In genomic region chr17:58666858-58667267, GRCh38 we compare ENCODE assay signal across 1 cellular context.
TF ChIP-seq lines count a peak whose summit lies in the region.

No MANE protein-coding gene starts in this region.

TF ChIP-seq in K562, 482 proteins besides CTCF, POLR2A, EP300 and RAD21 (continued from another document):
- no peak for TF ChIP-seq ZNF3 (CRISPR knock-in tag; IDR thresholded peaks at IDR 0.05)
- TF ChIP-seq JUN (IDR thresholded peaks at IDR 0.05; ENCODE audit: borderline replicate concordance, low read depth, low read length): peak; percentile 78
- no peak; the same call in 1 of the 2 replicates for TF ChIP-seq JUN (CRISPR knock-in tag; IDR thresholded peaks at IDR 0.05; ENCODE audit: borderline replicate concordance)
- no peak for TF ChIP-seq PRDM10 (IDR thresholded peaks at IDR 0.05; ENCODE audit: partially characterized antibody)
- no peak for TF ChIP-seq FUS (optimal IDR thresholded peaks at IDR 0.05; ENCODE audit: low read depth, low read length)
- TF ChIP-seq ATF7 (IDR thresholded peaks at IDR 0.05): peak; percentile 98
- TF ChIP-seq ZFP1 (CRISPR knock-in tag; IDR thresholded peaks at IDR 0.05): no peak
- TF ChIP-seq OTX1 (CRISPR knock-in tag; IDR thresholded peaks at IDR 0.05): 0 out of 2 replicates have a peak, but pooled peaks have one; percentile 24
- TF ChIP-seq HNRNPLL (IDR thresholded peaks at IDR 0.05; ENCODE audit: low read depth, low read length, poor library complexity, severe bottlenecking): peak; percentile 54
- no peak for TF ChIP-seq GTF2B (IDR thresholded peaks at IDR 0.05; ENCODE audit: extremely low read depth, insufficient read length)
- TF ChIP-seq MAX (CRISPR knock-in tag; IDR thresholded peaks at IDR 0.05): peak; percentile 47; the same call in 1 of the 2 replicates
- TF ChIP-seq DPF2 (IDR thresholded peaks at IDR 0.05): peak; percentile 31; the same call in 1 of the 2 replicates
- TF ChIP-seq SLC30A9 (CRISPR knock-in tag; IDR thresholded peaks at IDR 0.05): no peak
- peak; percentile 70; the same call in 1 of the 2 replicates for TF ChIP-seq DDX20 (tag; IDR thresholded peaks at IDR 0.05; ENCODE audit: low read depth)
- peak; percentile 77 for TF ChIP-seq MEF2D (tag; conservative IDR thresholded peaks at IDR 0.05; ENCODE audit: low read depth)
- TF ChIP-seq POLR3G (IDR thresholded peaks at IDR 0.05; ENCODE audit: extremely low read depth, insufficient read length, insufficient replicate concordance): no peak
- no peak for TF ChIP-seq SMARCA5 (IDR thresholded peaks at IDR 0.05)
- no peak for TF ChIP-seq ZFP30 (CRISPR knock-in tag; IDR thresholded peaks at IDR 0.05; ENCODE audit: borderline replicate concordance)
- TF ChIP-seq MYC (IDR thresholded peaks at IDR 0.05; ENCODE audit: low read depth, low read length): no peak
- 0 out of 2 replicates have a peak, but pooled peaks have one; percentile 24 for TF ChIP-seq MYC (CRISPR knock-in tag; IDR thresholded peaks at IDR 0.05; ENCODE audit: borderline replicate concordance, low read depth)
- no peak for TF ChIP-seq ZNF354B (CRISPR knock-in tag; IDR thresholded peaks at IDR 0.05)
- peak; percentile 65 for TF ChIP-seq GMEB1 (CRISPR knock-in tag; IDR thresholded peaks at IDR 0.05)
- peak; percentile 97 for TF ChIP-seq CREB1 (IDR thresholded peaks at IDR 0.05)
- TF ChIP-seq CREB1 (CRISPR knock-in tag; IDR thresholded peaks at IDR 0.05): peak; percentile 97
- TF ChIP-seq CEBPG (CRISPR knock-in tag; IDR thresholded peaks at IDR 0.05): no peak
- peak in 1 of 2 experiments; percentile 20; a peak in 1 of 4 replicates for TF ChIP-seq CEBPG (tag; conservative IDR thresholded peaks at IDR 0.05 in 1 of 2, IDR thresholded peaks at IDR 0.05 in 1 of 2)
- TF ChIP-seq GABPA (tag; conservative IDR thresholded peaks at IDR 0.05; ENCODE audit: low read depth): peak; percentile 63
- TF ChIP-seq CSDE1 (IDR thresholded peaks at IDR 0.05): no peak; a peak in 1 of 4 replicates
- peak; percentile 58; the same call in 1 of the 2 replicates for TF ChIP-seq BACH1 (tag; IDR thresholded peaks at IDR 0.05)
- no peak for TF ChIP-seq SMAD2 (IDR thresholded peaks at IDR 0.05; ENCODE audit: low read depth, low read length)
- TF ChIP-seq MXD1 (CRISPR knock-in tag; IDR thresholded peaks at IDR 0.05; ENCODE audit: borderline replicate concordance, poor library complexity, severe bottlenecking): no peak
- TF ChIP-seq TBL1XR1 (IDR thresholded peaks at IDR 0.05; ENCODE audit: low read length in 2 of 2): 0 out of 4 replicates have a peak, but pooled peaks of 1 of the 2 experiments have one; percentile 8
- TF ChIP-seq KHSRP (IDR thresholded peaks at IDR 0.05): peak; percentile 85
- TF ChIP-seq RFX7 (CRISPR knock-in tag; IDR thresholded peaks at IDR 0.05): 0 out of 2 replicates have a peak, but pooled peaks have one; percentile 53
- TF ChIP-seq NFIC (IDR thresholded peaks at IDR 0.05): peak; percentile 85
- TF ChIP-seq ZNF41 (CRISPR knock-in tag; conservative IDR thresholded peaks at IDR 0.05): 0 out of 2 replicates have a peak, but pooled peaks have one; percentile 36
- peak; percentile 96 for TF ChIP-seq NBN (IDR thresholded peaks at IDR 0.05; ENCODE audit: low read depth)
- no peak for TF ChIP-seq TAL1 (IDR thresholded peaks at IDR 0.05)
- no peak for TF ChIP-seq MCM5 (IDR thresholded peaks at IDR 0.05; ENCODE audit: low read depth)
- TF ChIP-seq L3MBTL2 (IDR thresholded peaks at IDR 0.05): peak; percentile 70; the same call in 1 of the 2 replicates
- no peak for TF ChIP-seq ELF2 (CRISPR knock-in tag; IDR thresholded peaks at IDR 0.05)
- TF ChIP-seq NR2C2 (CRISPR knock-in tag; IDR thresholded peaks at IDR 0.05): no peak
- peak; percentile 47 for TF ChIP-seq NR2C2 (tag; IDR thresholded peaks at IDR 0.05)
- TF ChIP-seq SMAD3 (CRISPR knock-in tag; conservative IDR thresholded peaks at IDR 0.05): peak; percentile 83; the same call in 1 of the 2 replicates
- 0 out of 2 replicates have a peak, but pooled peaks have one; percentile 19 for TF ChIP-seq IFI16 (CRISPR knock-in tag; IDR thresholded peaks at IDR 0.05)
- TF ChIP-seq JUNB (CRISPR knock-in tag; conservative IDR thresholded peaks at IDR 0.05): peak; percentile 67
- no peak for TF ChIP-seq POLR2B (IDR thresholded peaks at IDR 0.05; ENCODE audit: low read depth, partially characterized antibody)
- peak; percentile 35; the same call in 1 of the 2 replicates for TF ChIP-seq PHF8 (IDR thresholded peaks at IDR 0.05; ENCODE audit: borderline replicate concordance, low read length)
- no peak for TF ChIP-seq USF2 (CRISPR knock-in tag; IDR thresholded peaks at IDR 0.05)
- TF ChIP-seq FOS (IDR thresholded peaks at IDR 0.05; ENCODE audit: extremely low read depth, insufficient read length): no peak
- 0 out of 2 replicates have a peak, but pooled peaks have one; percentile 77 for TF ChIP-seq PTRF (tag; IDR thresholded peaks at IDR 0.05)
- peak; percentile 75 for TF ChIP-seq ZNF239 (CRISPR knock-in tag; IDR thresholded peaks at IDR 0.05)
- TF ChIP-seq CBFA2T3 (IDR thresholded peaks at IDR 0.05): no peak
- TF ChIP-seq KLF6 (CRISPR knock-in tag; IDR thresholded peaks at IDR 0.05; ENCODE audit: borderline replicate concordance): peak; percentile 91
- peak in 1 of 2 experiments; percentile 26; a peak in 1 of 4 replicates for TF ChIP-seq RCOR1 (IDR thresholded peaks at IDR 0.05; ENCODE audit: borderline replicate concordance in 1 of 2, low read depth in 2 of 2, low read length in 2 of 2)
- peak; percentile 56; the same call in 1 of the 2 replicates for TF ChIP-seq ZNF589 (CRISPR knock-in tag; IDR thresholded peaks at IDR 0.05; ENCODE audit: low read depth)
- TF ChIP-seq ZFX (CRISPR knock-in tag; IDR thresholded peaks at IDR 0.05): peak; percentile 80
- TF ChIP-seq MCM3 (IDR thresholded peaks at IDR 0.05): no peak
